8 cellular contexts compared by ENCODE assay signal in the genomic region with DNA sequence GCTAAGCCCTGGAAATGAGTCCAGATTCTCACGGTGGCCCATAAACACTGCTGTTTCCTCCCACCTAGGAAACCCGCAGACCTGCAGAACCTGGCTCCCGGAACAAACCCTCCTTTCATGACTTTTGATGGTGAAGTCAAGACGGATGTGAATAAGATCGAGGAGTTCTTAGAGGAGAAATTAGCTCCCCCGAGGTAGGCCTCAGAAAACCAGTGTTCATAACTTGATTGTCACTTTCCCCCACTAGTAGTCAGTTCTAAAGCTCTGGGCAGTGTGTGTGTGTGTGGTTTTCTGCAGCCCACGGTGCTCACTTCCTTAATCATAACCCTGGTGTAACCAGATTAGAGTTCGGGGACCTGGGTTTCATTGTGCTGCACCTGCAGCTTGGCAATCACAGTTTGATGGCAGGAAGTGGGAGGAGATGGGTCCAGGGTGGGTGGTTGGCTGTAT. TPM values are rescaled to one million over a fixed set of nuclear protein-coding genes. Genes with fewer than 3 reads are reported as not detected.
DNase-seq lines count a peak whose midpoint lies in the region; ATAC-seq and TF ChIP-seq lines count a peak whose summit lies in the region.

No MANE protein-coding gene starts in this region.

- H3K27me3 Mint-ChIP-seq in activated T-helper 1 cell treated with anti-CD3 and anti-CD28 coated beads, Interleukin-12 subunit alpha, Interleukin-12 subunit beta, Interleukin-2, Interleukin-4 antibody, amounts not matched to agents 30 ng/mL and 10 ng/mL and 1 ng/mL, durations not matched to agents 14 hours and 24 hours and 36 hours (ENCODE audit: insufficient read depth): peaks cover 16% of the 10 kb centered on the region

- intact Hi-C loops in activated T-helper 1 cell treated with anti-CD3 and anti-CD28 coated beads, Interleukin-12 subunit alpha, Interleukin-12 subunit beta, Interleukin-2, Interleukin-4 antibody, amounts not matched to agents 30 ng/mL and 10 ng/mL and 1 ng/mL, durations not matched to agents 14 hours and 24 hours and 36 hours (cut with micrococcal nuclease): loop anchor here (2.0 to 5.0 kb wide), 5 partner anchors 99 to 341 kb away; a partner anchor contains a TSS
- intact Hi-C loops in posterior cingulate gyrus (cut with DNase I): no loop called here
- intact Hi-C loops in heart right ventricle (cut with DNase I): no loop called here

- H3K36me3 ChIP-seq in BLaER1 treated with 17β-estradiol and CSF1 and Interleukin-3, amounts not matched to agents 10 nM and 100 nM: no peaks in the 10 kb centered on the region
- H3K36me3 ChIP-seq in heart right ventricle: no peaks in the 10 kb centered on the region

- no peak overlapping the region for H3K27ac Mint-ChIP-seq in activated T-helper 1 cell treated with anti-CD3 and anti-CD28 coated beads, Interleukin-12 subunit alpha, Interleukin-12 subunit beta, Interleukin-2, Interleukin-4 antibody, amounts not matched to agents 30 ng/mL and 10 ng/mL and 1 ng/mL, durations not matched to agents 14 hours and 24 hours and 36 hours

- H3K27me3 ChIP-seq in BLaER1 treated with 17β-estradiol and CSF1 and Interleukin-3, amounts not matched to agents 10 nM and 100 nM: no peaks in the 10 kb centered on the region
- peaks cover 0 to 33% (median 2%) of the 10 kb centered on the region in 7 donors for H3K27me3 ChIP-seq in heart right ventricle

- peak overlapping the region; percentile 48 for H3K4me3 Mint-ChIP-seq in activated T-helper 1 cell treated with anti-CD3 and anti-CD28 coated beads, Interleukin-12 subunit alpha, Interleukin-12 subunit beta, Interleukin-2, Interleukin-4 antibody, amounts not matched to agents 30 ng/mL and 10 ng/mL and 1 ng/mL, durations not matched to agents 14 hours and 24 hours and 36 hours

- 84 to 87% methylated on average over 8 of the region's 8 CpGs for WGBS in heart right ventricle, 2 donors

- H3K4me1 ChIP-seq in BLaER1 treated with 17β-estradiol and CSF1 and Interleukin-3, amounts not matched to agents 10 nM and 100 nM: peaks cover 0 to 9% (median 6%) of the 10 kb centered on the region in 10 experiments; a peak in 8 of 20 replicates
- no peaks in the 10 kb centered on the region for H3K4me1 ChIP-seq in heart right ventricle

- H3K9me3 Mint-ChIP-seq in activated T-helper 1 cell treated with anti-CD3 and anti-CD28 coated beads, Interleukin-12 subunit alpha, Interleukin-12 subunit beta, Interleukin-2, Interleukin-4 antibody, amounts not matched to agents 30 ng/mL and 10 ng/mL and 1 ng/mL, durations not matched to agents 14 hours and 24 hours and 36 hours: no peaks in the 10 kb centered on the region

- no peaks in the 10 kb centered on the region for H4K20me1 ChIP-seq in BLaER1 treated with 17β-estradiol and CSF1 and Interleukin-3, amounts not matched to agents 10 nM and 100 nM

- H3K4me2 ChIP-seq in BLaER1 treated with 17β-estradiol and CSF1 and Interleukin-3, amounts not matched to agents 10 nM and 100 nM: peak overlapping the region in 7 of 11 experiments; percentile 4 to 40 (median 10); a peak in 9 of 22 replicates

- no peaks in the 10 kb centered on the region for H3K9me3 ChIP-seq in BLaER1 treated with 17β-estradiol and CSF1 and Interleukin-3, amounts not matched to agents 10 nM and 100 nM (replicated peaks in 1 of 11)
- no peaks in the 10 kb centered on the region for H3K9me3 ChIP-seq in heart right ventricle

- ATAC-seq in GM19455 (IDR thresholded peaks at IDR 0.05; ENCODE audit: unreplicated experiment): peak; percentile 94
- ATAC-seq in HG03439 (IDR thresholded peaks at IDR 0.05; ENCODE audit: unreplicated experiment): peak; percentile 81
- no peak for ATAC-seq in heart right ventricle

- peaks cover 24% of the 10 kb centered on the region for H3K4me1 Mint-ChIP-seq in activated T-helper 1 cell treated with anti-CD3 and anti-CD28 coated beads, Interleukin-12 subunit alpha, Interleukin-12 subunit beta, Interleukin-2, Interleukin-4 antibody, amounts not matched to agents 30 ng/mL and 10 ng/mL and 1 ng/mL, durations not matched to agents 14 hours and 24 hours and 36 hours (ENCODE audit: low read depth)

- peak; percentile 28 for DNase-seq in activated T-helper 1 cell treated with anti-CD3 and anti-CD28 coated beads, Interleukin-12 subunit alpha, Interleukin-12 subunit beta, Interleukin-2, Interleukin-4 antibody, amounts not matched to agents 30 ng/mL and 10 ng/mL and 1 ng/mL, durations not matched to agents 14 hours and 24 hours and 36 hours (ENCODE audit: low spot score)
- no peak for DNase-seq in cerebellar cortex (ENCODE audit: low spot score)
- no peak for DNase-seq in posterior cingulate gyrus
- DNase-seq in NCI-H2107 treated with DMSO at 0.1 percent for 48 hours (lab: John Stamatoyannopoulos, UW; ENCODE audit: unreplicated experiment): no peak
- DNase-seq in heart right ventricle: no peak

- no peak overlapping the region for H3K9ac ChIP-seq in BLaER1 treated with 17β-estradiol and CSF1 and Interleukin-3, amounts not matched to agents 10 nM and 100 nM

- TF ChIP-seq CTCF in heart right ventricle (IDR thresholded peaks at IDR 0.05): no peak

- H3K36me3 Mint-ChIP-seq in activated T-helper 1 cell treated with anti-CD3 and anti-CD28 coated beads, Interleukin-12 subunit alpha, Interleukin-12 subunit beta, Interleukin-2, Interleukin-4 antibody, amounts not matched to agents 30 ng/mL and 10 ng/mL and 1 ng/mL, durations not matched to agents 14 hours and 24 hours and 36 hours (ENCODE audit: low read depth): no peaks in the 10 kb centered on the region

- H3K27ac ChIP-seq in BLaER1 treated with 17β-estradiol and CSF1 and Interleukin-3, amounts not matched to agents 10 nM and 100 nM: no peak overlapping the region
- H3K27ac ChIP-seq in heart right ventricle: no peak overlapping the region

- H3K4me3 ChIP-seq in BLaER1 treated with 17β-estradiol and CSF1 and Interleukin-3, amounts not matched to agents 10 nM and 100 nM: no peak overlapping the region
- H3K4me3 ChIP-seq in heart right ventricle: no peak overlapping the region

RNA-seq across cellular contexts. Expression of a gene that starts 39.1 kb away (rescaled TPM):
- total RNA-seq in activated T-helper 1 cell treated with anti-CD3 and anti-CD28 coated beads, Interleukin-12 subunit alpha, Interleukin-12 subunit beta, Interleukin-2, Interleukin-4 antibody, amounts not matched to agents 30 ng/mL and 10 ng/mL and 1 ng/mL, durations not matched to agents 14 hours and 24 hours and 36 hours: not detected in 2 replicates
- 1 to 10 TPM in 7 of 10 donors, under 1 TPM in 3; 0.21 to 8.1 (median 3.0) TPM for total RNA-seq in heart right ventricle
- 1 to 10 TPM in 1 of 2 donors, under 1 TPM in 1; 0.71 to 2.6 TPM for polyA plus RNA-seq in heart right ventricle

Comparison
In these comparisons a context has a peak if more than half of its experiments do, and no peak if none do; other contexts are left out.
1. ATAC-seq: peak in GM19455 (single experiment) and HG03439 (single experiment); none in heart right ventricle (0 of 8).